In the genomic region with DNA sequence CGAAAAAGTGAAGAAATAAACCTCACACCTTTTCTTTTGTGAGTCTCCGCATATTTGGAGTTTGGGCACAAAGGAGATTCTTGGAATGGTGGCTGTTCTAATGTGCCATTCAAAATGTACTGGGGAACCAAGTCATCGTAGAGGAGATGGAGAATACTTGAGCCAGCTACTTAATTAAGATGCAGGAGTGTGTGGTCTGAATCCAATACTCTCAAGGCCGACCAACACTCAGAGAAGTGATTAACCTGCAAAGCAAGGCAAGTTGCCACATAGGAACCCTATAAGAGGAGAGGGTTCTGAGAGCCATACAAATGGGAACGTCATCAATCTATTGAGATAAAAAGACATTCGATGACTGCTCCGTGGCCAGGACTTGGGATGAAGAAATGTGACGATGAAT, we compare ENCODE assay signal across 31 cellular contexts.
"Had no signal": no experiment of that assay in that cellular context is flagged by ENCODE, and none has a peak within 500 bp of the region (broad histone marks: within the 10 kb centered on the region; RNA-seq: fewer than 3 reads in every experiment).

No MANE protein-coding gene starts in this region.

- DNase-seq: activated B cell treated with CpG ODN at 0.5 μM for 24 hours; activated CD4-positive, alpha-beta memory T cell treated with anti-CD3 and anti-CD28 coated beads for 36 hours; activated CD4-positive, alpha-beta T cell treated with anti-CD3 and anti-CD28 coated beads for 4 hours; activated CD4-positive, alpha-beta T cell treated with anti-CD3 and anti-CD28 coated beads, Interleukin-2, amount 10 ng/mL, durations not matched to agents 24 days and 14 days; activated CD4-positive, alpha-beta T cell treated with anti-CD3 and anti-CD28 coated beads, Interleukin-2, amount 50 U/mL, for 1 hour; activated CD4-positive, alpha-beta T cell treated with anti-CD3 and anti-CD28 coated beads, Interleukin-2, amount 50 U/mL, for 4 hours; activated CD4-positive, CD25-positive, alpha-beta regulatory T cell treated with anti-CD3 and anti-CD28 coated beads, Interleukin-2, amount 50 U/mL, for 72 hours; activated CD8-positive, alpha-beta memory T cell treated with anti-CD3 and anti-CD28 coated beads, Interleukin-2, amount 50 U/mL, for 4 hours; activated CD8-positive, alpha-beta T cell treated with anti-CD3 and anti-CD28 coated beads for 36 hours; activated effector memory CD4-positive, alpha-beta T cell treated with anti-CD3 and anti-CD28 coated beads, Interleukin-2, amount 50 U/mL, for 16 hours; activated gamma-delta T cell treated with Interleukin-2 at 50 U/mL for 16 hours; activated naive CD4-positive, alpha-beta T cell; activated naive CD4-positive, alpha-beta T cell treated with anti-CD3 and anti-CD28 coated beads for 36 hours; activated naive CD4-positive, alpha-beta T cell treated with anti-CD3 and anti-CD28 coated beads, Interleukin-2, amount 50 U/mL, for 16 hours; activated naive CD8-positive, alpha-beta T cell treated with anti-CD3 and anti-CD28 coated beads for 36 hours; activated T-cell treated with anti-CD3 and anti-CD28 coated beads for 4 hours; activated T-cell treated with anti-CD3 and anti-CD28 coated beads, Interleukin-2, amount 50 U/mL, for 1 hour; activated T-cell treated with anti-CD3 and anti-CD28 coated beads, Interleukin-2, amount 50 U/mL, for 4 hours; activated T-cell treated with anti-CD3 and anti-CD28 coated beads, Interleukin-2, amount 50 U/mL, for 72 hours; adrenal gland; amniotic stem cell; aorta; body of pancreas; brain microvascular endothelial cell; central memory CD4-positive, alpha-beta T cell; T-helper 2 cell; T-helper 9 cell had no signal

- H3K36me3 ChIP-seq: adrenal gland, brain microvascular endothelial cell, breast epithelium had no signal

- H3K9me3 ChIP-seq: adrenal gland, body of pancreas, breast epithelium had no signal

- H3K27ac ChIP-seq: adrenal gland, body of pancreas, brain microvascular endothelial cell, breast epithelium, VCaP had no signal

- H3K4me3 ChIP-seq: adrenal gland, body of pancreas, breast epithelium had no signal

- H3K4me1 ChIP-seq: adrenal gland, body of pancreas, breast epithelium had no signal

- ATAC-seq: activated CD8-positive, alpha-beta T cell treated with anti-CD3 and anti-CD28 coated beads for 36 hours; activated naive CD4-positive, alpha-beta T cell treated with anti-CD3 and anti-CD28 coated beads, Interleukin-2, amount 50 U/mL, for 72 hours; activated T-cell treated with anti-CD3 and anti-CD28 coated beads, Interleukin-2, amount 50 U/mL, for 4 hours; activated T-cell treated with anti-CD3 and anti-CD28 coated beads, Interleukin-2, amount 50 U/mL, for 72 hours; activated T-helper 17 cell treated with anti-CD3 and anti-CD28 coated beads, Interleukin-2, amount 50 U/mL, for 72 hours; body of pancreas had no signal

- H3K27me3 ChIP-seq: adrenal gland, body of pancreas, brain microvascular endothelial cell, breast epithelium had no signal
